ENCODE assay signal across 9 cellular contexts in the genomic region with DNA sequence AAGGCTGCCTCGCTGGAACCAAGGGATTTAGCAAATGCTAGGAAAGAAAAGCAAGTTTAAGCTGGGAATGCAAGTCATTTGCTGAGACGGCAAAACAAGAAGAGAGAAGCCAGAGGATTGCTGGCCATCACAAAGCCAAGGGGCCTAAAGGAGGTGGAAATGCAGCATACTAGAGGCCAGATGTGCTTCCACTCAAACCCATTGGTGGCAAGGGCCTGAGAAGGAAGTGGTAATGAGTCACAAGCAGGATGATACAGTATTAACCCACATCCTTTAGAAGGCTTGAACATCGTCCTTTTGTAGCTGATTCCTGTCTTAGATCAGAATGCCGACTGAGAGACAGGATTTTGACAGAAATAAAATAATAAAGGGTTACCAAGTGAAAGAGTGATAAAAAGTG.
DNase-seq lines count a peak whose midpoint lies in the region; ATAC-seq, FAIRE-seq and TF ChIP-seq lines count a peak whose summit lies in the region.
"Had no signal": no experiment of that assay in that cellular context is flagged by ENCODE, and none has a peak within 500 bp of the region (broad histone marks: within the 10 kb centered on the region; RNA-seq: fewer than 3 reads in every experiment).

No MANE protein-coding gene starts in this region.

- no peaks in the 10 kb centered on the region for H3K36me3 ChIP-seq in CD4-positive, alpha-beta memory T cell (ENCODE audit: insufficient read depth, low read length)

- no peaks in the 10 kb centered on the region for H3K9me3 Mint-ChIP-seq in CD4-positive, alpha-beta memory T cell

- 81 to 86% methylated on average over 4 of the region's 4 CpGs for WGBS in lower leg skin, 2 donors

- no peak overlapping the region for H3K27ac ChIP-seq in CD4-positive, alpha-beta memory T cell (ENCODE audit: low read depth, low read length)

- no peak for TF ChIP-seq CTCF in fibroblast of the aortic adventitia (IDR thresholded peaks at IDR 0.05; ENCODE audit: insufficient read depth, low read length)
- TF ChIP-seq CTCF in lower leg skin (IDR thresholded peaks at IDR 0.05) = no peak

- peaks cover 28% of the 10 kb centered on the region for H3K4me1 ChIP-seq in CD4-positive, alpha-beta memory T cell (ENCODE audit: insufficient read depth, low read length)

- no peak for TF ChIP-seq POLR2A in lower leg skin (IDR thresholded peaks at IDR 0.05)

- H3K4me3 ChIP-seq in CD4-positive, alpha-beta memory T cell (ENCODE audit: low read length in 2 of 2) = no peak overlapping the region
- H3K4me3 ChIP-seq in fibroblast of the aortic adventitia (ENCODE audit: low read depth, low read length) (no peak overlapping the region), lower leg skin (ENCODE audit: low read depth, poor library complexity, severe bottlenecking) (no peak overlapping the region)

- no peaks in the 10 kb centered on the region for H3K27me3 ChIP-seq in CD4-positive, alpha-beta memory T cell (ENCODE audit: insufficient read depth, low read length)

- intact Hi-C loops in CD4-positive, alpha-beta memory T cell (cut with micrococcal nuclease) = loop anchor here (5.0 kb wide), 1 partner anchor 107 kb away; no protein-coding TSS in a partner anchor
- intact Hi-C loops in lower leg skin (cut with DNase I; ENCODE audit: low total_unique reads) = no loop called here

- peak overlapping the region in 7 of 8 donors; percentile 43 to 87 (median 62) for H3K4me3 Mint-ChIP-seq in CD4-positive, alpha-beta memory T cell

- ATAC-seq in GM21576 (IDR thresholded peaks at IDR 0.05; ENCODE audit: unreplicated experiment) (peak; percentile 48), HG02798 (IDR thresholded peaks at IDR 0.05; ENCODE audit: poor library complexity, unreplicated experiment) (no peak), GM19455 (IDR thresholded peaks at IDR 0.05; ENCODE audit: unreplicated experiment) (no peak)

- peak; percentile 72 for FAIRE-seq in RCC 7860 (lab: Jason Lieb, UNC)

- CTCF ChIA-PET in CD4-positive, alpha-beta memory T cell (lab: Charles Lee; ENCODE audit: partially characterized antibody) = interaction anchor here (1.5 kb wide), 1 partner anchor 236 kb away, joined by 4 read pairs; no protein-coding TSS in a partner anchor

- no peaks in the 10 kb centered on the region for H3K27me3 Mint-ChIP-seq in CD4-positive, alpha-beta memory T cell

- no peaks in the 10 kb centered on the region for H3K36me3 Mint-ChIP-seq in CD4-positive, alpha-beta memory T cell

- H3K4me1 Mint-ChIP-seq in CD4-positive, alpha-beta memory T cell = peaks cover 25 to 37% (median 33%) of the 10 kb centered on the region in 4 donors

- POLR2A ChIA-PET in CD4-positive, alpha-beta memory T cell (lab: Charles Lee; ENCODE audit: partially characterized antibody) = interaction anchor here (0.9 kb wide), 1 partner anchor 874 kb away, joined by 4 read pairs; no protein-coding TSS in a partner anchor

- no peaks in the 10 kb centered on the region for H3K9me3 ChIP-seq in CD4-positive, alpha-beta memory T cell (ENCODE audit: control insufficient read depth in 1 of 2, low read length in 2 of 2)

- DNase-seq in CD4-positive, alpha-beta memory T cell = peak; percentile 27 to 65 (median 41)
- peak; percentile 69 for DNase-seq in RCC 7860 (ENCODE audit: low spot score)
- DNase-seq in fibroblast of the aortic adventitia (ENCODE audit: low read depth) = peak; percentile 64
- no peak for DNase-seq in lower leg skin (ENCODE audit: low spot score in 2 of 2)
- no peak for DNase-seq in stimulated activated CD4-positive, alpha-beta T cell treated with anti-CD3 and anti-CD28 coated beads, Interleukin-4, amount 100 ng/mL, for 4 hours
- DNase-seq: glutamatergic neuron had no signal

- peak overlapping the region; percentile 44 to 95 (median 77) for H3K27ac Mint-ChIP-seq in CD4-positive, alpha-beta memory T cell

Comparison
In these comparisons a context has a peak if more than half of its experiments do, and no peak if none do; other contexts are left out.
1. DNase-seq: peak in CD4-positive, alpha-beta memory T cell (5 of 5), RCC 7860 (single experiment) and fibroblast of the aortic adventitia (single experiment); none in lower leg skin (0 of 2) and stimulated activated CD4-positive, alpha-beta T cell treated with anti-CD3 and anti-CD28 coated beads, Interleukin-4, amount 100 ng/mL, for 4 hours (0 of 2).